ENCODE assay signal across 25 cellular contexts in genomic region chr17:1920948-1921351, GRCh38.
A peak's percentile ranks its signal among the peaks of the same experiment; 100 is the strongest.
DNase-seq lines count a peak whose midpoint lies in the region; ATAC-seq lines count a peak whose summit lies in the region.
"Had no signal": no experiment of that assay in that cellular context is flagged by ENCODE, and none has a peak within 500 bp of the region (broad histone marks: within the 10 kb centered on the region; RNA-seq: fewer than 3 reads in every experiment).

No MANE protein-coding gene starts in this region.

- H3K4me3 ChIP-seq in trophoblast cell (ENCODE audit: low read depth, low read length), result no peak overlapping the region
- H3K4me3 ChIP-seq: A549, esophagus squamous epithelium, SJCRH30, stomach, transverse colon had no signal

- H4K91ac ChIP-seq in trophoblast cell (ENCODE audit: low read depth, low read length), result no peak overlapping the region

- peak; percentile 72 for DNase-seq in Right ventricle myocardium superior
- no peak for DNase-seq in cardiac septum (ENCODE audit: low spot score)
- DNase-seq in cerebellar cortex (ENCODE audit: low spot score), result peak; percentile 98
- DNase-seq in midbrain (lab: John Stamatoyannopoulos, UW), result peak; percentile 71
- peak in 38 of 49 donors; percentile 14 to 90 (median 49) for DNase-seq in substantia nigra (lab: John Stamatoyannopoulos, UW)
- no peak for DNase-seq in trophoblast cell
- no peak for DNase-seq in NCI-H345 (lab: John Stamatoyannopoulos, UW)
- DNase-seq: activated CD4-positive, alpha-beta T cell treated with anti-CD3 and anti-CD28 coated beads, Interleukin-2, amount 10 ng/mL, durations not matched to agents 7 days and 5 days; activated T-cell treated with anti-CD3 and anti-CD28 coated beads, Interleukin-2, amount 50 U/mL, for 24 hours; AML-193; CD8-positive, alpha-beta T cell; esophagus squamous epithelium; foreskin melanocyte; IMR-90; kidney glomerular epithelial cell; NCI-H1092; NCI-H1694 treated with DMSO at 0.1 percent for 48 hours; NCI-H526 treated with DMSO at 0.1 percent for 48 hours; SJCRH30; stimulated activated CD4-positive, alpha-beta T cell treated with anti-CD3 and anti-CD28 coated beads, Interleukin-2, amount 100 ng/mL, for 24 hours; stomach; transverse colon had no signal

- H3K4me1 ChIP-seq in trophoblast cell (ENCODE audit: control insufficient read depth in 1 of 2, insufficient read depth in 2 of 2, low read length in 2 of 2), result no peaks in the 10 kb centered on the region
- H3K4me1 ChIP-seq: A549, esophagus squamous epithelium, SJCRH30, stomach, transverse colon had no signal

- H2AFZ ChIP-seq in trophoblast cell (ENCODE audit: insufficient read depth, low read length, poor library complexity), result no peak overlapping the region

- no peaks in the 10 kb centered on the region for H3K36me3 ChIP-seq in trophoblast cell (ENCODE audit: control insufficient read depth in 1 of 2, insufficient read depth in 2 of 2, low read length in 2 of 2)
- H3K36me3 ChIP-seq: esophagus squamous epithelium, SJCRH30, stomach, transverse colon had no signal

- peaks cover 5% of the 10 kb centered on the region for H3K9me3 ChIP-seq in trophoblast cell (ENCODE audit: insufficient read depth, low read depth, low read length)
- H3K9me3 ChIP-seq: A549, esophagus squamous epithelium, SJCRH30, stomach, transverse colon had no signal

- H2AK5ac ChIP-seq in trophoblast cell (ENCODE audit: low read length), result no peak overlapping the region

- no peak overlapping the region for H3K9ac ChIP-seq in trophoblast cell (ENCODE audit: low read length)

- no peak overlapping the region for H3K4me2 ChIP-seq in trophoblast cell (ENCODE audit: low read length)
- H3K4me2 ChIP-seq: A549 had no signal

- no CpG with 5 or more reads among the region's 19 CpGs for WGBS in trophoblast cell (ENCODE audit: extremely low coverage, insufficient coverage, insufficient read length)

- no peaks in the 10 kb centered on the region for H3K79me2 ChIP-seq in trophoblast cell (ENCODE audit: control insufficient read depth, insufficient read depth, low read length, poor library complexity)

- H3K79me1 ChIP-seq in trophoblast cell (ENCODE audit: low read length), result no peaks in the 10 kb centered on the region

- no peak overlapping the region for H2BK12ac ChIP-seq in trophoblast cell (ENCODE audit: low read length)

- H2BK5ac ChIP-seq in trophoblast cell (ENCODE audit: low read depth, low read length, poor library complexity), result no peak overlapping the region

- H3K18ac ChIP-seq in trophoblast cell (ENCODE audit: low read length), result no peak overlapping the region

- H3K14ac ChIP-seq in trophoblast cell (ENCODE audit: low read length), result no peak overlapping the region

- ATAC-seq in Right ventricle myocardium superior (ENCODE audit: poor library complexity) (peak; percentile 71), esophagus mucosa (no peak)
- ATAC-seq: A549; CD8-positive, alpha-beta T cell; WTC11 had no signal

- H2BK120ac ChIP-seq in trophoblast cell (ENCODE audit: insufficient read depth, low read length, poor library complexity), result no peak overlapping the region

- intact Hi-C loops in Right ventricle myocardium superior (cut with DNase I) (no loop called here), cardiac septum (cut with DNase I) (no loop called here)

- H3K23ac ChIP-seq in trophoblast cell (ENCODE audit: low read length), result no peak overlapping the region

- H3K27me3 ChIP-seq in trophoblast cell (ENCODE audit: insufficient read depth, low read length), result peaks cover 2% of the 10 kb centered on the region
- H3K27me3 ChIP-seq: SJCRH30 had no signal

- H3K27ac ChIP-seq in substantia nigra (ENCODE audit: low read depth, low read length, poor library complexity, severe bottlenecking) (no peak overlapping the region), trophoblast cell (ENCODE audit: low read depth, low read length) (no peak overlapping the region)
- H3K27ac ChIP-seq: A549, esophagus squamous epithelium, SJCRH30, stomach, transverse colon had no signal

- no peak overlapping the region for H4K12ac ChIP-seq in trophoblast cell (ENCODE audit: low read depth, low read length)

- no peak overlapping the region for H3K4ac ChIP-seq in trophoblast cell (ENCODE audit: low read depth, low read length)

- H4K8ac ChIP-seq in trophoblast cell (ENCODE audit: low read depth, low read length), result no peak overlapping the region

Comparison
In these comparisons a context has a peak if more than half of its experiments do, and no peak if none do; other contexts are left out.
1. DNase-seq: peak in Right ventricle myocardium superior (single experiment), cerebellar cortex (single experiment), midbrain (single experiment) and substantia nigra (38 of 49); none in cardiac septum (single experiment), trophoblast cell (0 of 2) and NCI-H345 (single experiment).